In genomic region chr9:18747590-18747989, GRCh38 we compare ENCODE assay signal across 1 cellular context.
TF ChIP-seq lines count a peak whose summit lies in the region.

No MANE protein-coding gene starts in this region.

TF ChIP-seq in WTC11, 78 proteins besides CTCF, POLR2A, EP300 and RAD21 (continued from another document):
- TF ChIP-seq, protein P1, sequence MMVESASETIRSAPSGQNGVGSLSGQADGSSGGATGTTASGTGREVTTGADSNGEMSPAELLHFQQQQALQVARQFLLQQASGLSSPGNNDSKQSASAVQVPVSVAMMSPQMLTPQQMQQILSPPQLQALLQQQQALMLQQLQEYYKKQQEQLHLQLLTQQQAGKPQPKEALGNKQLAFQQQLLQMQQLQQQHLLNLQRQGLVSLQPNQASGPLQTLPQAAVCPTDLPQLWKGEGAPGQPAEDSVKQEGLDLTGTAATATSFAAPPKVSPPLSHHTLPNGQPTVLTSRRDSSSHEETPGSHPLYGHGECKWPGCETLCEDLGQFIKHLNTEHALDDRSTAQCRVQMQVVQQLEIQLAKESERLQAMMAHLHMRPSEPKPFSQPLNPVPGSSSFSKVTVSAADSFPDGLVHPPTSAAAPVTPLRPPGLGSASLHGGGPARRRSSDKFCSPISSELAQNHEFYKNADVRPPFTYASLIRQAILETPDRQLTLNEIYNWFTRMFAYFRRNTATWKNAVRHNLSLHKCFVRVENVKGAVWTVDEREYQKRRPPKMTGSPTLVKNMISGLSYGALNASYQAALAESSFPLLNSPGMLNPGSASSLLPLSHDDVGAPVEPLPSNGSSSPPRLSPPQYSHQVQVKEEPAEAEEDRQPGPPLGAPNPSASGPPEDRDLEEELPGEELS (CRISPR knock-in tag; IDR thresholded peaks at IDR 0.05): no peak
- TF ChIP-seq SP1 (CRISPR knock-in tag; conservative IDR thresholded peaks at IDR 0.05) (no peak), ZBTB21 (CRISPR knock-in tag; IDR thresholded peaks at IDR 0.05; ENCODE audit: borderline replicate concordance) (no peak), NR1H2 (CRISPR knock-in tag; IDR thresholded peaks at IDR 0.05) (no peak), ZNF281 (CRISPR knock-in tag; IDR thresholded peaks at IDR 0.05) (no peak), ZNF219 (CRISPR knock-in tag; IDR thresholded peaks at IDR 0.05; ENCODE audit: borderline replicate concordance) (no peak), ATF1 (CRISPR knock-in tag; IDR thresholded peaks at IDR 0.05) (no peak)
- TF ChIP-seq, protein P2, sequence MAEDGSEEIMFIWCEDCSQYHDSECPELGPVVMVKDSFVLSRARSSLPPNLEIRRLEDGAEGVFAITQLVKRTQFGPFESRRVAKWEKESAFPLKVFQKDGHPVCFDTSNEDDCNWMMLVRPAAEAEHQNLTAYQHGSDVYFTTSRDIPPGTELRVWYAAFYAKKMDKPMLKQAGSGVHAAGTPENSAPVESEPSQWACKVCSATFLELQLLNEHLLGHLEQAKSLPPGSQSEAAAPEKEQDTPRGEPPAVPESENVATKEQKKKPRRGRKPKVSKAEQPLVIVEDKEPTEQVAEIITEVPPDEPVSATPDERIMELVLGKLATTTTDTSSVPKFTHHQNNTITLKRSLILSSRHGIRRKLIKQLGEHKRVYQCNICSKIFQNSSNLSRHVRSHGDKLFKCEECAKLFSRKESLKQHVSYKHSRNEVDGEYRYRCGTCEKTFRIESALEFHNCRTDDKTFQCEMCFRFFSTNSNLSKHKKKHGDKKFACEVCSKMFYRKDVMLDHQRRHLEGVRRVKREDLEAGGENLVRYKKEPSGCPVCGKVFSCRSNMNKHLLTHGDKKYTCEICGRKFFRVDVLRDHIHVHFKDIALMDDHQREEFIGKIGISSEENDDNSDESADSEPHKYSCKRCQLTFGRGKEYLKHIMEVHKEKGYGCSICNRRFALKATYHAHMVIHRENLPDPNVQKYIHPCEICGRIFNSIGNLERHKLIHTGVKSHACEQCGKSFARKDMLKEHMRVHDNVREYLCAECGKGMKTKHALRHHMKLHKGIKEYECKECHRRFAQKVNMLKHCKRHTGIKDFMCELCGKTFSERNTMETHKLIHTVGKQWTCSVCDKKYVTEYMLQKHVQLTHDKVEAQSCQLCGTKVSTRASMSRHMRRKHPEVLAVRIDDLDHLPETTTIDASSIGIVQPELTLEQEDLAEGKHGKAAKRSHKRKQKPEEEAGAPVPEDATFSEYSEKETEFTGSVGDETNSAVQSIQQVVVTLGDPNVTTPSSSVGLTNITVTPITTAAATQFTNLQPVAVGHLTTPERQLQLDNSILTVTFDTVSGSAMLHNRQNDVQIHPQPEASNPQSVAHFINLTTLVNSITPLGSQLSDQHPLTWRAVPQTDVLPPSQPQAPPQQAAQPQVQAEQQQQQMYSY (CRISPR knock-in tag; IDR thresholded peaks at IDR 0.05): no peak
- TF ChIP-seq, protein P3, sequence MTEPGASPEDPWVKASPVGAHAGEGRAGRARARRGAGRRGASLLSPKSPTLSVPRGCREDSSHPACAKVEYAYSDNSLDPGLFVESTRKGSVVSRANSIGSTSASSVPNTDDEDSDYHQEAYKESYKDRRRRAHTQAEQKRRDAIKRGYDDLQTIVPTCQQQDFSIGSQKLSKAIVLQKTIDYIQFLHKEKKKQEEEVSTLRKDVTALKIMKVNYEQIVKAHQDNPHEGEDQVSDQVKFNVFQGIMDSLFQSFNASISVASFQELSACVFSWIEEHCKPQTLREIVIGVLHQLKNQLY (CRISPR knock-in tag; IDR thresholded peaks at IDR 0.05): no peak
- TF ChIP-seq, protein P4, sequence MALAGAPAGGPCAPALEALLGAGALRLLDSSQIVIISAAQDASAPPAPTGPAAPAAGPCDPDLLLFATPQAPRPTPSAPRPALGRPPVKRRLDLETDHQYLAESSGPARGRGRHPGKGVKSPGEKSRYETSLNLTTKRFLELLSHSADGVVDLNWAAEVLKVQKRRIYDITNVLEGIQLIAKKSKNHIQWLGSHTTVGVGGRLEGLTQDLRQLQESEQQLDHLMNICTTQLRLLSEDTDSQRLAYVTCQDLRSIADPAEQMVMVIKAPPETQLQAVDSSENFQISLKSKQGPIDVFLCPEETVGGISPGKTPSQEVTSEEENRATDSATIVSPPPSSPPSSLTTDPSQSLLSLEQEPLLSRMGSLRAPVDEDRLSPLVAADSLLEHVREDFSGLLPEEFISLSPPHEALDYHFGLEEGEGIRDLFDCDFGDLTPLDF (CRISPR knock-in tag; IDR thresholded peaks at IDR 0.05): no peak
- TF ChIP-seq, protein P5, sequence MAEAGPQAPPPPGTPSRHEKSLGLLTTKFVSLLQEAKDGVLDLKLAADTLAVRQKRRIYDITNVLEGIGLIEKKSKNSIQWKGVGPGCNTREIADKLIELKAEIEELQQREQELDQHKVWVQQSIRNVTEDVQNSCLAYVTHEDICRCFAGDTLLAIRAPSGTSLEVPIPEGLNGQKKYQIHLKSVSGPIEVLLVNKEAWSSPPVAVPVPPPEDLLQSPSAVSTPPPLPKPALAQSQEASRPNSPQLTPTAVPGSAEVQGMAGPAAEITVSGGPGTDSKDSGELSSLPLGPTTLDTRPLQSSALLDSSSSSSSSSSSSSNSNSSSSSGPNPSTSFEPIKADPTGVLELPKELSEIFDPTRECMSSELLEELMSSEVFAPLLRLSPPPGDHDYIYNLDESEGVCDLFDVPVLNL (CRISPR knock-in tag; IDR thresholded peaks at IDR 0.05; ENCODE audit: borderline replicate concordance, low read depth): no peak
